ENCODE assay signal across 17 cellular contexts in the genomic region with DNA sequence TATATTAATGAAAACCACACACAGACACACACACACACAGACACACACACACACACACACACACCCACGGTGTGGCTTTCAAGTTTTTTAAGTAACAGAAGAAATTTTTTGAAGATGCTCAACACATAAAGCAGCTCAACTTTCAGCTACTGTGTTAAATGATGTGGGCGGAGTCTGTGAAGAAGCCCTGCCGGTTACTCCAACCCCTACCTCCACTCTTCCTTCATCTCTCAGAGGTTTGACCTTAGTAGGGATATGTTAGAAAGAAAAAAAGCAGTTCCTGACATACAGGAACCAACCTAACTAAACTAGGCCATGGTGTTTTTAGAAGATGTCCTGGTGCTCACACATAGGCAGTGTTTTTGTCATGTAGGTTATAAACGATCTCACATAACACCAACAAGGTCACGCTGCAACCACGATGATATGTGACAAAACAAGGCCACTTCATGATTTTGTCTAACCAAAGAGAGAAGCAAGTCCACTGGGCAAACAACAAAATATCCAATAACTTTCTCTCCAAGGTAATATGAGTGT.
"Had no signal": no experiment of that assay in that cellular context is flagged by ENCODE, and none has a peak within 500 bp of the region (broad histone marks: within the 10 kb centered on the region; RNA-seq: fewer than 3 reads in every experiment).

No MANE protein-coding gene starts in this region.

- H3K9me3 Mint-ChIP-seq: type B pancreatic cell had no signal

- H3K27ac ChIP-seq: epithelial cell of prostate, foreskin keratinocyte, ovary, psoas muscle, stomach had no signal

- H3K27me3 Mint-ChIP-seq: activated naive CD8-positive, alpha-beta T cell treated with anti-CD3 and anti-CD28 coated beads for 36 hours; type B pancreatic cell had no signal

- DNase-seq: activated CD4-positive, alpha-beta T cell treated with anti-CD3 and anti-CD28 coated beads, Interleukin-2, amount 50 U/mL, for 1 hour; activated naive CD8-positive, alpha-beta T cell treated with anti-CD3 and anti-CD28 coated beads for 36 hours; amygdala; foreskin keratinocyte; glutamatergic neuron; hypothalamus; midbrain; ovary; psoas muscle; right cardiac atrium; stimulated activated CD4-positive, alpha-beta T cell treated with anti-CD3 and anti-CD28 coated beads, Interleukin-2, amount 100 ng/mL, for 24 hours; stomach had no signal

- H3K27ac Mint-ChIP-seq: activated naive CD8-positive, alpha-beta T cell treated with anti-CD3 and anti-CD28 coated beads for 36 hours; activated T-helper 1 cell treated with anti-CD3 and anti-CD28 coated beads, Interleukin-12 subunit alpha, Interleukin-12 subunit beta, Interleukin-2, Interleukin-4 antibody, amounts not matched to agents 30 ng/mL and 10 ng/mL and 1 ng/mL, durations not matched to agents 14 hours and 24 hours and 36 hours; type B pancreatic cell had no signal

- H3K4me1 ChIP-seq: foreskin keratinocyte, psoas muscle had no signal

- H3K4me3 Mint-ChIP-seq: activated naive CD8-positive, alpha-beta T cell treated with anti-CD3 and anti-CD28 coated beads for 36 hours; activated T-helper 1 cell treated with anti-CD3 and anti-CD28 coated beads, Interleukin-12 subunit alpha, Interleukin-12 subunit beta, Interleukin-2, Interleukin-4 antibody, amounts not matched to agents 30 ng/mL and 10 ng/mL and 1 ng/mL, durations not matched to agents 14 hours and 24 hours and 36 hours; type B pancreatic cell had no signal

- H3K27me3 ChIP-seq: foreskin keratinocyte, ovary, stomach had no signal

- H3K9me3 ChIP-seq: psoas muscle had no signal

- H3K4me3 ChIP-seq: lung, ovary, psoas muscle, stomach had no signal

- H3K36me3 ChIP-seq: ovary, stomach had no signal

- H3K36me3 Mint-ChIP-seq: type B pancreatic cell had no signal

- ATAC-seq: foreskin keratinocyte, left lobe of liver, psoas muscle, right cardiac atrium had no signal
